In genomic region chr11:82900277-82901164, GRCh38 we compare ENCODE assay signal across 8 cellular contexts. TPM values are rescaled to one million over a fixed set of nuclear protein-coding genes. Genes with fewer than 3 reads are reported as not detected.
A peak's percentile ranks its signal among the peaks of the same experiment; 100 is the strongest.
DNase-seq lines count a peak whose midpoint lies in the region; ATAC-seq and TF ChIP-seq lines count a peak whose summit lies in the region.

Gene PRCP, minus strand, starts transcription at chr11:82900430. Its CDS starts 28 bp downstream, at chr11:82900402.

- peak; percentile 85 for ATAC-seq in GM18907 (IDR thresholded peaks at IDR 0.05; ENCODE audit: unreplicated experiment)
- ATAC-seq in HG03159 (IDR thresholded peaks at IDR 0.05; ENCODE audit: unreplicated experiment): peak; percentile 72

- CTCF ChIA-PET in AG04450 (lab: Charles Lee): interaction anchor here (0.6 to 5.6 kb wide), 18 partner anchors 11 to 919 kb away, joined by 3 to 46 read pairs (median 4); no protein-coding TSS in a partner anchor

- DNase-seq in AG04450 (ENCODE audit: low read depth, low spot score): peak; percentile 61
- peak; percentile 76 for DNase-seq in NCI-H226
- DNase-seq in activated CD4-positive, CD25-positive, alpha-beta regulatory T cell (lab: John Stamatoyannopoulos, UW): peak; percentile 77 to 83 (median 80)
- DNase-seq in central memory CD4-positive, alpha-beta T cell: peak; percentile 94
- DNase-seq in iris pigment epithelial cell (ENCODE audit: low read depth): peak; percentile 92
- DNase-seq in stimulated activated CD4-positive, alpha-beta T cell treated with anti-CD3 and anti-CD28 coated beads, Interleukin-12 subunit alpha, Interleukin-12 subunit beta, amount 100 ng/mL, for 4 hours: peak; percentile 91

- H3K27me3 ChIP-seq in AG04450 (ENCODE audit: control insufficient read depth, insufficient read depth, low read length): no peaks in the 10 kb centered on the region

- POLR2A ChIA-PET in AG04450 (lab: Yijun Ruan, JAX): interaction anchor here (0.6 to 2.1 kb wide), 10 partner anchors 10 to 385 kb away, joined by 3 to 22 read pairs (median 6); partner anchors contain the start of genes CCDC90B, PCF11 and RAB30

- H3K4me3 ChIP-seq in AG04450 (ENCODE audit: low read depth, low read length): peak within 1 kb of the TSS; percentile 87

- 0 out of 2 replicates have a peak, but pooled peaks have one; percentile 1 for TF ChIP-seq CTCF in AG04450 (IDR thresholded peaks at IDR 0.05; ENCODE audit: low read depth, low read length)

- no peaks in the 10 kb centered on the region for H3K9me3 ChIP-seq in AG04450 (ENCODE audit: control insufficient read depth, insufficient read depth, low read length)

- peak within 1 kb of the TSS; percentile 74 for H3K27ac ChIP-seq in AG04450 (ENCODE audit: low read depth, low read length)

RNA-seq across cellular contexts. Expression of gene PRCP, which starts in this region (rescaled TPM):
- 128 and 157 TPM in 2 replicates for polyA plus RNA-seq in AG04450 (2011; rRNA removed)
- 32.4 and 53.9 TPM in 2 replicates for polyA minus RNA-seq in AG04450 (2011; rRNA and poly(A)+ RNA removed)

Comparison
In these comparisons a context has a peak if more than half of its experiments do, and no peak if none do; other contexts are left out.
1. Peak in every context shown above with its lines: DNase-seq, ATAC-seq, H3K4me3 ChIP-seq and H3K27ac ChIP-seq.